ENCODE assay signal across 18 cellular contexts in the genomic region with DNA sequence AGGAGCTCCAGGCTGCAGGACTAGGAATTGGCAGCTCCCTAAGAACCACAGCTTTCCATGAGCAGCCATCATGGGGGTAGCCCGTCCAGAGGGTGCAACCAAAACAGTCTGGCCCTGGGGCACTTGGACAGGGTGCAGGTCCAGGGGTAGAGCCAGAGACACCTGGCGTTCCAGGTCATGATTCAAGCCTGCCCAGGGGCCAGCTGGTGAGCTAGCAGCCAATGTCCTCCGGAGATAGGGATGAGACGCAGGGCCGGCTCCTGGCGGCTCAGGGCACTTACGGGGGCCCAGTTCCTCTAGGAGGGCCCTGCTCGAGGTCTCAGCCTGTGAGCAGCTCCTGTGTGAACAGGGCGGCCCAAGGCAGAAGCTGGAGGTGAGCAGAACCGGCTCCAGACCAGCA. TPM values are rescaled to one million over a fixed set of nuclear protein-coding genes. Genes with fewer than 3 reads are reported as not detected.
DNase-seq lines count a peak whose midpoint lies in the region; ATAC-seq and TF ChIP-seq lines count a peak whose summit lies in the region.
"Had no signal": no experiment of that assay in that cellular context is flagged by ENCODE, and none has a peak within 500 bp of the region (broad histone marks: within the 10 kb centered on the region; RNA-seq: fewer than 3 reads in every experiment).

No MANE protein-coding gene starts in this region.

- H3F3A ChIP-seq in neural progenitor cell (ENCODE audit: low read depth), result peaks cover 25% of the 10 kb centered on the region

- H4K20me1 ChIP-seq in mammary epithelial cell (ENCODE audit: insufficient read depth, low read length) (peaks cover 14% of the 10 kb centered on the region), neural progenitor cell (ENCODE audit: low read depth) (no peaks in the 10 kb centered on the region)

- H3K4me3 Mint-ChIP-seq in neural progenitor cell, result no peak overlapping the region
- H3K4me3 Mint-ChIP-seq: activated naive CD8-positive, alpha-beta T cell; B cell; IgD-negative memory B cell had no signal

- H3K27me3 ChIP-seq in breast epithelium (no peaks in the 10 kb centered on the region), mammary epithelial cell (ENCODE audit: insufficient read depth, low read length) (no peaks in the 10 kb centered on the region), gastroesophageal sphincter (no peaks in the 10 kb centered on the region), neural progenitor cell (no peaks in the 10 kb centered on the region), upper lobe of right lung (no peaks in the 10 kb centered on the region)

- H3K9me3 ChIP-seq in breast epithelium (no peaks in the 10 kb centered on the region), mammary epithelial cell (replicated peaks; ENCODE audit: insufficient read depth, low read length) (no peaks in the 10 kb centered on the region), gastroesophageal sphincter (no peaks in the 10 kb centered on the region), neural progenitor cell (ENCODE audit: low read depth) (no peaks in the 10 kb centered on the region), upper lobe of right lung (no peaks in the 10 kb centered on the region)
- H3K9me3 ChIP-seq: HAP-1 had no signal

- H3K4me2 ChIP-seq in mammary epithelial cell (ENCODE audit: insufficient read depth, low read depth, low read length) (no peak overlapping the region), neural progenitor cell (peak overlapping the region; percentile 30)

- peaks cover 20% of the 10 kb centered on the region for H3K4me1 Mint-ChIP-seq in neural progenitor cell

- intact Hi-C loops in breast epithelium (cut with DNase I; ENCODE audit: low total_unique reads), result no loop called here
- intact Hi-C loops in mammary epithelial cell (cut with micrococcal nuclease), result no loop called here
- intact Hi-C loops in upper lobe of right lung (cut with DNase I), result no loop called here

- no peak for ATAC-seq in gastroesophageal sphincter
- no peak for ATAC-seq in upper lobe of right lung
- ATAC-seq in GM18867 (IDR thresholded peaks at IDR 0.05; ENCODE audit: unreplicated experiment), result no peak
- ATAC-seq: right cardiac atrium had no signal

- H3K9ac ChIP-seq in mammary epithelial cell (ENCODE audit: insufficient read depth, low read length), result no peak overlapping the region
- H3K9ac ChIP-seq in neural progenitor cell, result no peak overlapping the region

- dilution Hi-C loops in mammary epithelial cell (cut with HindIII; ENCODE audit: low sequenced_read_pairs), result no loop called here

- TF ChIP-seq POLR2A in breast epithelium (IDR thresholded peaks at IDR 0.05) (no peak), gastroesophageal sphincter (IDR thresholded peaks at IDR 0.05) (no peak)

- H3K27ac ChIP-seq in breast epithelium (peak overlapping the region; percentile 85 to 90), mammary epithelial cell (ENCODE audit: insufficient read depth, low read depth, low read length) (no peak overlapping the region), gastroesophageal sphincter (peak overlapping the region in 3 of 4 donors; percentile 91 to 96 (median 94)), neural progenitor cell (no peak overlapping the region), upper lobe of right lung (peak overlapping the region; percentile 13)
- H3K27ac ChIP-seq: coronary artery had no signal

- no peaks in the 10 kb centered on the region for H3K9me3 Mint-ChIP-seq in neural progenitor cell

- TF ChIP-seq CTCF in breast epithelium (IDR thresholded peaks at IDR 0.05) (no peak), mammary epithelial cell (conservative IDR thresholded peaks at IDR 0.05 in 1 of 2, IDR thresholded peaks at IDR 0.05 in 1 of 2; ENCODE audit: extremely low read depth in 1 of 2, insufficient read depth in 1 of 2, low read depth in 1 of 2, low read length in 2 of 2) (no peak), gastroesophageal sphincter (IDR thresholded peaks at IDR 0.05) (no peak), neural progenitor cell (IDR thresholded peaks at IDR 0.05) (no peak), upper lobe of right lung (IDR thresholded peaks at IDR 0.05) (no peak)

- CTCF ChIA-PET in mammary epithelial cell (lab: Charles Lee; ENCODE audit: low non-redundant PET), result no interaction called here

- H3K4me3 ChIP-seq in breast epithelium, result no peak overlapping the region
- H3K4me3 ChIP-seq in mammary epithelial cell (replicated peaks in 1 of 3; ENCODE audit: insufficient read depth in 1 of 3, low read depth in 2 of 3, low read length in 3 of 3), result no peak overlapping the region
- no peak overlapping the region for H3K4me3 ChIP-seq in gastroesophageal sphincter
- no peak overlapping the region for H3K4me3 ChIP-seq in neural progenitor cell
- H3K4me3 ChIP-seq in upper lobe of right lung, result no peak overlapping the region
- H3K4me3 ChIP-seq: coronary artery, HAP-1 had no signal

- H3K27ac Mint-ChIP-seq in neural progenitor cell, result no peak overlapping the region

- H3K36me3 ChIP-seq in breast epithelium (no peaks in the 10 kb centered on the region), mammary epithelial cell (ENCODE audit: insufficient read depth, low read length) (no peaks in the 10 kb centered on the region), gastroesophageal sphincter (peaks cover 0 to 10% of the 10 kb centered on the region in 2 donors), neural progenitor cell (no peaks in the 10 kb centered on the region), upper lobe of right lung (no peaks in the 10 kb centered on the region)

- in situ Hi-C loops in mammary epithelial cell (cut with MboI; ENCODE audit: low sequenced_read_pairs in 2 of 2), result no loop called here

- H3K4me1 ChIP-seq in breast epithelium, result peaks cover 30 to 39% of the 10 kb centered on the region in 2 donors
- H3K4me1 ChIP-seq in mammary epithelial cell (ENCODE audit: insufficient read depth, low read length), result peaks cover 34% of the 10 kb centered on the region
- peaks cover 4 to 99% (median 66%) of the 10 kb centered on the region in 3 donors for H3K4me1 ChIP-seq in gastroesophageal sphincter
- peaks cover 28% of the 10 kb centered on the region for H3K4me1 ChIP-seq in neural progenitor cell
- peaks cover 83% of the 10 kb centered on the region for H3K4me1 ChIP-seq in upper lobe of right lung

- H3K79me2 ChIP-seq in mammary epithelial cell (ENCODE audit: insufficient read depth, low read length) (peaks cover 100% of the 10 kb centered on the region), neural progenitor cell (ENCODE audit: low read depth) (no peaks in the 10 kb centered on the region)

- WGBS in mammary epithelial cell (ENCODE audit: low coverage, missing lambda C conversion rate), result 79% methylated on average over 7 of the region's 10 CpGs
- no CpG with 5 or more reads among the region's 10 CpGs for WGBS in gastroesophageal sphincter (ENCODE audit: low coverage in 1 of 2), 2 donors

- DNase-seq in breast epithelium (ENCODE audit: low spot score in 2 of 2) (no peak), mammary epithelial cell (no peak), neural progenitor cell (ENCODE audit: low spot score) (no peak), upper lobe of right lung (no peak), NCI-H1105 treated with DMSO at 0.1 percent for 48 hours (lab: John Stamatoyannopoulos, UW) (no peak)
- DNase-seq in effector CD8-positive, alpha-beta T cell (lab: John Stamatoyannopoulos, UW), result no peak
- DNase-seq: hippocampal formation; NCI-H187 treated with DMSO at 0.1 percent for 48 hours; nucleus accumbens; right cardiac atrium; stimulated activated naive CD4-positive, alpha-beta T cell treated with Interleukin-2 at 50 U/mL for 16 hours had no signal

- no peak for TF ChIP-seq EP300 in gastroesophageal sphincter (IDR thresholded peaks at IDR 0.05)

- H3K27me3 Mint-ChIP-seq in neural progenitor cell (ENCODE audit: insufficient read depth, low read depth), result peaks cover 2% of the 10 kb centered on the region
- H3K27me3 Mint-ChIP-seq: activated naive CD8-positive, alpha-beta T cell; B cell; IgD-negative memory B cell had no signal

- H2AFZ ChIP-seq in mammary epithelial cell (ENCODE audit: low read depth, low read length), result no peak overlapping the region
- no peak overlapping the region for H2AFZ ChIP-seq in neural progenitor cell (replicated peaks)

- no TSS peak for BruUV-seq in mammary epithelial cell (replicated peaks; lab: Mats Ljungman, UMichigan)

- no peaks in the 10 kb centered on the region for H3K36me3 Mint-ChIP-seq in neural progenitor cell
- H3K36me3 Mint-ChIP-seq: activated naive CD8-positive, alpha-beta T cell had no signal

RNA-seq across cellular contexts. Expression of gene PIEZO1, which starts 22.1 kb away (rescaled TPM):
- total RNA-seq in breast epithelium (100 to 1,000 TPM in 2 of 3 donors, 10 to 100 TPM in 1; 90.7 to 181 (median 135) TPM), mammary epithelial cell (100 to 1,000 TPM; 165 to 215 TPM), gastroesophageal sphincter (100 to 1,000 TPM; 105 to 248 (median 172) TPM), neural progenitor cell (ENCODE audit: low replicate concordance) (5.5 and 26.9 TPM in 2 replicates), upper lobe of right lung (196 TPM)
- 144 TPM for polyA plus RNA-seq in mammary epithelial cell
- 339 TPM for polyA minus RNA-seq in mammary epithelial cell

RNA-seq across cellular contexts. Expression of gene CDT1, which starts 40.6 kb away (rescaled TPM):
- total RNA-seq in breast epithelium (1 to 10 TPM; 1.3 to 3.3 (median 3.2) TPM), mammary epithelial cell (10 to 100 TPM in 1 of 2 donors, 1 to 10 TPM in 1; 3.5 to 22.0 TPM), gastroesophageal sphincter (1 to 10 TPM in 1 of 4 donors, under 1 TPM in 1, not detected in 2; 0.92 to 2.0 TPM), neural progenitor cell (ENCODE audit: low replicate concordance) (7.8 and 57.9 TPM in 2 replicates), upper lobe of right lung (1.0 TPM)
- 13.6 TPM for polyA plus RNA-seq in mammary epithelial cell
- 20.1 TPM for polyA minus RNA-seq in mammary epithelial cell

RNA-seq across cellular contexts. Expression of gene APRT, which starts 48.8 kb away (rescaled TPM):
- total RNA-seq in breast epithelium (100 to 1,000 TPM in 2 of 3 donors, 10 to 100 TPM in 1; 93.8 to 152 (median 126) TPM), mammary epithelial cell (100 to 1,000 TPM in 1 of 2 donors, 10 to 100 TPM in 1; 51.5 to 136 TPM), gastroesophageal sphincter (100 to 1,000 TPM in 2 of 4 donors, 10 to 100 TPM in 2; 64.9 to 103 (median 92.9) TPM), neural progenitor cell (ENCODE audit: low replicate concordance) (53.4 and 150 TPM in 2 replicates), upper lobe of right lung (85.2 TPM)
- 145 TPM for polyA plus RNA-seq in mammary epithelial cell
- 63.6 TPM for polyA minus RNA-seq in mammary epithelial cell

RNA-seq across cellular contexts. Expression of gene CTU2, which starts 56.6 kb away (rescaled TPM):
- total RNA-seq in breast epithelium (1 to 10 TPM; 7.3 to 8.2 (median 7.8) TPM), mammary epithelial cell (10 to 100 TPM; 13.2 to 26.5 TPM), gastroesophageal sphincter (10 to 100 TPM in 2 of 4 donors, 1 to 10 TPM in 2; 6.0 to 19.9 (median 10.7) TPM), neural progenitor cell (ENCODE audit: low replicate concordance) (4.7 and 11.0 TPM in 2 replicates), upper lobe of right lung (21.3 TPM)
- polyA plus RNA-seq in mammary epithelial cell, result 12.8 TPM
- polyA minus RNA-seq in mammary epithelial cell, result 12.3 TPM

RNA-seq across cellular contexts. Expression of gene RNF166, which starts 56.7 kb away (rescaled TPM):
- 10 to 100 TPM; 19.2 to 22.0 (median 21.9) TPM for total RNA-seq in breast epithelium
- total RNA-seq in mammary epithelial cell, result 10 to 100 TPM in 1 of 2 donors, 1 to 10 TPM in 1; 9.8 to 11.2 TPM
- 5.1 TPM for polyA plus RNA-seq in mammary epithelial cell
- polyA minus RNA-seq in mammary epithelial cell, result 1.7 TPM
- total RNA-seq in gastroesophageal sphincter, result 10 to 100 TPM; 19.5 to 27.8 (median 22.3) TPM
- 11.1 and 30.1 TPM in 2 replicates for total RNA-seq in neural progenitor cell (ENCODE audit: low replicate concordance)
- total RNA-seq in upper lobe of right lung, result 50.6 TPM

Comparison
In these comparisons a context has a peak if more than half of its experiments do, and no peak if none do; other contexts are left out.
1. H3K27ac ChIP-seq: peak in breast epithelium (2 of 2), gastroesophageal sphincter (3 of 4) and upper lobe of right lung (single experiment); none in mammary epithelial cell (single experiment) and neural progenitor cell (single experiment).